11 cellular contexts compared by ENCODE assay signal in genomic region chr2:136741471-136741870, GRCh38. TPM values are rescaled to one million over a fixed set of nuclear protein-coding genes. Genes with fewer than 3 reads are reported as not detected.
"Had no signal": no experiment of that assay in that cellular context is flagged by ENCODE, and none has a peak within 500 bp of the region (broad histone marks: within the 10 kb centered on the region; RNA-seq: fewer than 3 reads in every experiment).

No MANE protein-coding gene starts in this region.

- H3K27ac ChIP-seq: GM23248 had no signal

- H2AFZ ChIP-seq: GM23248, GM23338 had no signal

- H3K9ac ChIP-seq: GM23248 had no signal

- DNase-seq: GM23248, GOT3, H7, H9, HCEC 1CT, HFFc6 had no signal

- H3K4me1 ChIP-seq: HAP-1 had no signal

- H3K4me2 ChIP-seq: GM23338 had no signal

- H3K36me3 ChIP-seq: HAP-1 had no signal

- H3K4me3 ChIP-seq: GM23248, GM23338, HAP-1 had no signal

- ATAC-seq: GM23338, HCT116 had no signal

- FAIRE-seq: H1, H54 had no signal

- H3K9me3 ChIP-seq: HAP-1 had no signal

RNA-seq across cellular contexts. Expression of gene THSD7B, which starts 23.9 kb away (rescaled TPM):
- total RNA-seq: GM23248 had no signal
